Comparison of ENCODE assay signal across 22 cellular contexts in the genomic region with DNA sequence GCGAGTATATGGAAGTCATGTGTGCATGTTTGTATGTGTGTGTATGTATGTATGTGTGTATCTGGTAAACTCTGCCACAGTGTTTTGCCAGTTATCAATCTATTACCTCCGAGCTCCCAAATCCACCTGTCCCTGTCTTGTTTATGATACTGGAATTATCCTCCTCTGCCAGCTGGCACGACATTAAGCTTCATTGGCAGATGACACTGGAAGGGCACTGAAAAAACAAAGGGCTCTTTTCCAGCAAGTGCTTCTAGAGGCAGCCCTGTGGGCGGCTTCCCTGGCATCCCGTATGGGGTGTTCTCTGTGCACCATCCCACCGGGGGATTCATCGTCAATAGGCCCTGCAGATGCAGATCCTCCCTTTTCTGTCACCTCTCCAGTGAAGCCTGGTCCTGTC.
DNase-seq lines count a peak whose midpoint lies in the region; ATAC-seq lines count a peak whose summit lies in the region.
"Had no signal": no experiment of that assay in that cellular context is flagged by ENCODE, and none has a peak within 500 bp of the region (broad histone marks: within the 10 kb centered on the region; RNA-seq: fewer than 3 reads in every experiment).

No MANE protein-coding gene starts in this region.

- no peak for ATAC-seq in activated CD4-positive, CD25-positive, alpha-beta regulatory T cell treated with anti-CD3 and anti-CD28 coated beads, Interleukin-2, amount 50 U/mL, for 24 hours
- no peak for ATAC-seq in effector memory CD8-positive, alpha-beta T cell (replicated peaks)

- intact Hi-C loops in activated T-helper 1 cell treated with anti-CD3 and anti-CD28 coated beads, Interleukin-12 subunit alpha, Interleukin-12 subunit beta, Interleukin-2, Interleukin-4 antibody, amounts not matched to agents 30 ng/mL and 10 ng/mL and 1 ng/mL, durations not matched to agents 14 hours and 24 hours and 36 hours (cut with micrococcal nuclease): no loop called here

- no peak overlapping the region for H3K14ac ChIP-seq in trophoblast cell (ENCODE audit: low read length)

- H3K36me3 Mint-ChIP-seq in effector memory CD8-positive, alpha-beta T cell (ENCODE audit: insufficient read depth): no peaks in the 10 kb centered on the region
- no peaks in the 10 kb centered on the region for H3K36me3 Mint-ChIP-seq in activated T-helper 1 cell treated with anti-CD3 and anti-CD28 coated beads, Interleukin-12 subunit alpha, Interleukin-12 subunit beta, Interleukin-2, Interleukin-4 antibody, amounts not matched to agents 30 ng/mL and 10 ng/mL and 1 ng/mL, durations not matched to agents 14 hours and 24 hours and 36 hours (ENCODE audit: low read depth)
- H3K36me3 Mint-ChIP-seq: CD14-positive monocyte, IgD-negative memory B cell had no signal

- no peak overlapping the region for H4K12ac ChIP-seq in trophoblast cell (ENCODE audit: low read depth, low read length)

- no peak overlapping the region for H3K4me3 ChIP-seq in trophoblast cell (ENCODE audit: low read depth, low read length)

- DNase-seq in NCI-H2196 (lab: John Stamatoyannopoulos, UW; ENCODE audit: unreplicated experiment) (peak; percentile 23), NCI-H2196 treated with DMSO at 0.1 percent for 48 hours (lab: John Stamatoyannopoulos, UW; ENCODE audit: unreplicated experiment) (no peak), NCI-H1105 (lab: John Stamatoyannopoulos, UW) (peak; percentile 1), NCI-H345 treated with DMSO at 0.1 percent for 48 hours (lab: John Stamatoyannopoulos, UW; ENCODE audit: unreplicated experiment) (peak; percentile 86), trophoblast cell (no peak)
- no peak for DNase-seq in effector memory CD8-positive, alpha-beta T cell
- no peak for DNase-seq in activated T-helper 1 cell treated with anti-CD3 and anti-CD28 coated beads, Interleukin-12 subunit alpha, Interleukin-12 subunit beta, Interleukin-2, Interleukin-4 antibody, amounts not matched to agents 30 ng/mL and 10 ng/mL and 1 ng/mL, durations not matched to agents 14 hours and 24 hours and 36 hours (ENCODE audit: low spot score)
- DNase-seq: 8988T; GDM1; H7; Kasumi-1; MM.1S; NCI-H1092; NCI-H2171; NCI-H510A; NK-92 treated with Interleukin-12 subunit alpha and Interleukin-12 subunit beta, amount 100 ng/mL, for 24 hours; Right ventricle myocardium superior; SW 1271 had no signal

- peak overlapping the region; percentile 47 for H3K9ac ChIP-seq in trophoblast cell (ENCODE audit: low read length)

- no peak overlapping the region for H3K23ac ChIP-seq in trophoblast cell (ENCODE audit: low read length)

- H3K27me3 Mint-ChIP-seq in effector memory CD8-positive, alpha-beta T cell: peaks cover 6 to 15% of the 10 kb centered on the region in 2 donors
- H3K27me3 Mint-ChIP-seq in activated T-helper 1 cell treated with anti-CD3 and anti-CD28 coated beads, Interleukin-12 subunit alpha, Interleukin-12 subunit beta, Interleukin-2, Interleukin-4 antibody, amounts not matched to agents 30 ng/mL and 10 ng/mL and 1 ng/mL, durations not matched to agents 14 hours and 24 hours and 36 hours (ENCODE audit: insufficient read depth): peaks cover 5% of the 10 kb centered on the region

- H3K4ac ChIP-seq in trophoblast cell (ENCODE audit: low read depth, low read length): no peak overlapping the region

- no peaks in the 10 kb centered on the region for H3K36me3 ChIP-seq in trophoblast cell (ENCODE audit: control insufficient read depth in 1 of 2, insufficient read depth in 2 of 2, low read length in 2 of 2)

- H3K27me3 ChIP-seq in trophoblast cell (ENCODE audit: insufficient read depth, low read length): no peaks in the 10 kb centered on the region

- no peak overlapping the region for H2BK5ac ChIP-seq in trophoblast cell (ENCODE audit: low read depth, low read length, poor library complexity)

- no peak overlapping the region for H4K91ac ChIP-seq in trophoblast cell (ENCODE audit: low read depth, low read length)

- peaks cover 4% of the 10 kb centered on the region in 2 experiments for H3K4me1 ChIP-seq in trophoblast cell (ENCODE audit: control insufficient read depth in 1 of 2, insufficient read depth in 2 of 2, low read length in 2 of 2)

- H3K27ac Mint-ChIP-seq in effector memory CD8-positive, alpha-beta T cell: no peak overlapping the region
- H3K27ac Mint-ChIP-seq in activated T-helper 1 cell treated with anti-CD3 and anti-CD28 coated beads, Interleukin-12 subunit alpha, Interleukin-12 subunit beta, Interleukin-2, Interleukin-4 antibody, amounts not matched to agents 30 ng/mL and 10 ng/mL and 1 ng/mL, durations not matched to agents 14 hours and 24 hours and 36 hours: no peak overlapping the region
- H3K27ac Mint-ChIP-seq: CD14-positive monocyte had no signal

- no peak overlapping the region for H3K18ac ChIP-seq in trophoblast cell (ENCODE audit: low read length)

- no peak overlapping the region for H3K4me2 ChIP-seq in trophoblast cell (ENCODE audit: low read length)

- no CpG with 5 or more reads among the region's 7 CpGs for WGBS in trophoblast cell (ENCODE audit: extremely low coverage, insufficient coverage, insufficient read length)

- no peak overlapping the region for H3K27ac ChIP-seq in trophoblast cell (ENCODE audit: low read depth, low read length)
- H3K27ac ChIP-seq: HL-60 had no signal

- no peaks in the 10 kb centered on the region for H3K4me1 Mint-ChIP-seq in effector memory CD8-positive, alpha-beta T cell (ENCODE audit: low read depth in 2 of 2)
- H3K4me1 Mint-ChIP-seq in activated T-helper 1 cell treated with anti-CD3 and anti-CD28 coated beads, Interleukin-12 subunit alpha, Interleukin-12 subunit beta, Interleukin-2, Interleukin-4 antibody, amounts not matched to agents 30 ng/mL and 10 ng/mL and 1 ng/mL, durations not matched to agents 14 hours and 24 hours and 36 hours (ENCODE audit: low read depth): no peaks in the 10 kb centered on the region
- H3K4me1 Mint-ChIP-seq: IgD-negative memory B cell had no signal

- no peak overlapping the region for H3K4me3 Mint-ChIP-seq in effector memory CD8-positive, alpha-beta T cell
- no peak overlapping the region for H3K4me3 Mint-ChIP-seq in activated T-helper 1 cell treated with anti-CD3 and anti-CD28 coated beads, Interleukin-12 subunit alpha, Interleukin-12 subunit beta, Interleukin-2, Interleukin-4 antibody, amounts not matched to agents 30 ng/mL and 10 ng/mL and 1 ng/mL, durations not matched to agents 14 hours and 24 hours and 36 hours
- H3K4me3 Mint-ChIP-seq: CD14-positive monocyte, IgD-negative memory B cell had no signal

- no peaks in the 10 kb centered on the region for H3K79me1 ChIP-seq in trophoblast cell (ENCODE audit: low read length)

- no peak overlapping the region for H2BK12ac ChIP-seq in trophoblast cell (ENCODE audit: low read length)

- no peaks in the 10 kb centered on the region for H3K79me2 ChIP-seq in trophoblast cell (ENCODE audit: control insufficient read depth, insufficient read depth, low read length, poor library complexity)

- H3K9me3 ChIP-seq in trophoblast cell (ENCODE audit: insufficient read depth, low read depth, low read length): no peaks in the 10 kb centered on the region

- no peak overlapping the region for H2BK120ac ChIP-seq in trophoblast cell (ENCODE audit: insufficient read depth, low read length, poor library complexity)

- H2AK5ac ChIP-seq in trophoblast cell (ENCODE audit: low read length): no peak overlapping the region

- no peak overlapping the region for H4K8ac ChIP-seq in trophoblast cell (ENCODE audit: low read depth, low read length)

- H3K9me3 Mint-ChIP-seq in effector memory CD8-positive, alpha-beta T cell: no peaks in the 10 kb centered on the region
- no peaks in the 10 kb centered on the region for H3K9me3 Mint-ChIP-seq in activated T-helper 1 cell treated with anti-CD3 and anti-CD28 coated beads, Interleukin-12 subunit alpha, Interleukin-12 subunit beta, Interleukin-2, Interleukin-4 antibody, amounts not matched to agents 30 ng/mL and 10 ng/mL and 1 ng/mL, durations not matched to agents 14 hours and 24 hours and 36 hours

- H2AFZ ChIP-seq in trophoblast cell (ENCODE audit: insufficient read depth, low read length, poor library complexity): no peak overlapping the region

Comparison
In these comparisons a context has a peak if more than half of its experiments do, and no peak if none do; other contexts are left out.
1. DNase-seq: peak in NCI-H2196 (single experiment), NCI-H1105 (single experiment) and NCI-H345 treated with DMSO at 0.1 percent for 48 hours (single experiment); none in NCI-H2196 treated with DMSO at 0.1 percent for 48 hours (single experiment), trophoblast cell (0 of 2), effector memory CD8-positive, alpha-beta T cell (0 of 3) and activated T-helper 1 cell treated with anti-CD3 and anti-CD28 coated beads, Interleukin-12 subunit alpha, Interleukin-12 subunit beta, Interleukin-2, Interleukin-4 antibody, amounts not matched to agents 30 ng/mL and 10 ng/mL and 1 ng/mL, durations not matched to agents 14 hours and 24 hours and 36 hours (single experiment).